Comparison of ENCODE assay signal across 3 cellular contexts in genomic region chr9:123165813-123166212, GRCh38.
TF ChIP-seq lines count a peak whose summit lies in the region.

No MANE protein-coding gene starts in this region.

TF ChIP-seq in HepG2, 621 proteins besides CTCF, POLR2A, EP300 and RAD21:
- TF ChIP-seq ELF1 (CRISPR knock-in tag; IDR thresholded peaks at IDR 0.05) (no peak), ZNF451 (CRISPR knock-in tag; IDR thresholded peaks at IDR 0.05) (no peak), MAFK (conservative IDR thresholded peaks at IDR 0.05 in 1 of 2, IDR thresholded peaks at IDR 0.05 in 1 of 2; ENCODE audit: low read length in 2 of 2) (peak; percentile 73 to 88; a peak in 3 of 4 replicates), ZFP90 (CRISPR knock-in tag; IDR thresholded peaks at IDR 0.05; ENCODE audit: borderline replicate concordance) (no peak), NR1H2 (CRISPR knock-in tag; IDR thresholded peaks at IDR 0.05; ENCODE audit: borderline replicate concordance, low read depth) (no peak), IRX3 (CRISPR knock-in tag; IDR thresholded peaks at IDR 0.05; ENCODE audit: borderline replicate concordance, low read depth) (no peak), RFXANK (CRISPR knock-in tag; IDR thresholded peaks at IDR 0.05) (no peak), MAFF (IDR thresholded peaks at IDR 0.05; ENCODE audit: low read depth, low read length) (peak; percentile 75)

TF ChIP-seq in H1, 55 proteins besides CTCF, POLR2A, EP300 and RAD21:
- TF ChIP-seq USF2 (IDR thresholded peaks at IDR 0.05; ENCODE audit: low read length) (no peak), MAFK (IDR thresholded peaks at IDR 0.05; ENCODE audit: low read depth, low read length) (peak; percentile 11; the same call in 1 of the 2 replicates)
TF ChIP-seq in H1: peak in this region for 1.

TF ChIP-seq in SK-N-SH treated with all-trans-retinoic acid at 6 μM for 48 hours, 23 proteins besides CTCF, POLR2A, EP300 and RAD21:
- no peak for TF ChIP-seq ZFP30 (CRISPR knock-in tag; IDR thresholded peaks at IDR 0.05)
- no peak for TF ChIP-seq OSR1 (CRISPR knock-in tag; IDR thresholded peaks at IDR 0.05)
- TF ChIP-seq ZNF70 (CRISPR knock-in tag; IDR thresholded peaks at IDR 0.05) = no peak
- TF ChIP-seq CSRNP3 (CRISPR knock-in tag; IDR thresholded peaks at IDR 0.05) = no peak
- no peak for TF ChIP-seq ZNF8 (CRISPR knock-in tag; IDR thresholded peaks at IDR 0.05)
- TF ChIP-seq PATZ1 (CRISPR knock-in tag; IDR thresholded peaks at IDR 0.05; ENCODE audit: borderline replicate concordance) = no peak
- TF ChIP-seq TOX (CRISPR knock-in tag; IDR thresholded peaks at IDR 0.05; ENCODE audit: borderline replicate concordance) = no peak
- TF ChIP-seq PPARA (CRISPR knock-in tag; IDR thresholded peaks at IDR 0.05; ENCODE audit: borderline replicate concordance) = no peak
- no peak for TF ChIP-seq ZC3H10 (CRISPR knock-in tag; IDR thresholded peaks at IDR 0.05)
- no peak for TF ChIP-seq ZFP3 (CRISPR knock-in tag; IDR thresholded peaks at IDR 0.05)
- no peak for TF ChIP-seq ISL1 (CRISPR knock-in tag; IDR thresholded peaks at IDR 0.05)
- TF ChIP-seq RARB (CRISPR knock-in tag; IDR thresholded peaks at IDR 0.05) = no peak
- TF ChIP-seq GLIS3 (CRISPR knock-in tag; IDR thresholded peaks at IDR 0.05) = no peak
- no peak for TF ChIP-seq SNAI2 (CRISPR knock-in tag; IDR thresholded peaks at IDR 0.05)
- TF ChIP-seq CSDC2 (CRISPR knock-in tag; IDR thresholded peaks at IDR 0.05) = no peak
- TF ChIP-seq ESRRG (CRISPR knock-in tag; IDR thresholded peaks at IDR 0.05) = no peak
- TF ChIP-seq CREB5 (CRISPR knock-in tag; IDR thresholded peaks at IDR 0.05; ENCODE audit: low read depth) = no peak
- no peak for TF ChIP-seq TCF4 (CRISPR knock-in tag; IDR thresholded peaks at IDR 0.05; ENCODE audit: borderline replicate concordance)
